ENCODE assay signal across 16 cellular contexts in the genomic region with DNA sequence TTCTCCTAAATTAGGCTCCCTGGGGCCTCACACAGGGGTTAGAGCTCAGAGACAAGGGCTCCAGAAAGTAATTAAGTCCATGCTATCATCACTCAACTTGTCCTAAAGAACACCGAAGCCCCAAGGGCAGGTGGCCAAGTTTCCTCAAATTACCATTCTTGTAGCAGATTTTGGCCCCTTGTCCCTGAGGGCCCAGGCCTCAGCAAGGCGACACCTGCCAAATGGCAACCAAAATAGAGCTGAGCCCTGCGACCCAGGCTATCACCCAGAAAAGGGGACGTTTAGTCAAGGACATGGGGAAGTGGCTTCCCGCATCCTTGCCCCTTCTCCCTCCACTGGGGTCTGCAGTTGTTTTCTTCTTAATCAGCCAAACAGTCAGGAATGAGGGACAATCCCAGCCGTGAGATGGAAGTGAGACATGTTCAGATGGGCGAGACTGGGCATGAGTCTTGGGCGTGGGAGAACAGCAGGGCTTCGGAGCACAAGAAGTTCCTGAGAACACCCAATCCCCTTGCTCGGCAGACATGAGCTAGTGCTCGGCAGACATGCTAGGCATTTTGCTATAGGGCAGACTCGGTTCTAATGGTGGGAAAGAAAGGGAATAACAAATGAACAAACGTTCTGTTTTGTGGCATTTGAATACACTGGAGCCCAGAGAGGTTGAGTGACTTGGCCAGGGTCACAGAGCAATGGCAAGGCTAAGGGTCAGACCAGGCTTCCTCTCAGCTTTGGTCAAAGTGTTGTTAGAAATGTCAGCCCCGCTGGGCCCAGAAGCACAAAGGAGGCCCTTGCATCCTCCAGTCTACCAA. TPM values are rescaled to one million over a fixed set of nuclear protein-coding genes. Genes with fewer than 3 reads are reported as not detected.
"Had no signal": no experiment of that assay in that cellular context is flagged by ENCODE, and none has a peak within 500 bp of the region (broad histone marks: within the 10 kb centered on the region; RNA-seq: fewer than 3 reads in every experiment).

No MANE protein-coding gene starts in this region.

- H3K27ac Mint-ChIP-seq: activated CD4-positive, alpha-beta memory T cell treated with anti-CD3 and anti-CD28 coated beads, Interleukin-2, amount 10 ng/mL, durations not matched to agents 7 days and 5 days; activated naive CD4-positive, alpha-beta T cell treated with anti-CD3 and anti-CD28 coated beads for 36 hours; activated T-helper 17 cell treated with anti-CD3 and anti-CD28 coated beads, Interleukin-2, amount 50 U/mL, for 72 hours; immature natural killer cell; stimulated activated naive CD8-positive, alpha-beta T cell treated with anti-CD3 and anti-CD28 coated beads, Interleukin-15, Interleukin-2, amounts not matched to agents 100 ng/mL and 50 ng/mL, for 24 hours had no signal

- H3K36me3 ChIP-seq: prostate gland, sigmoid colon had no signal

- H3K36me3 Mint-ChIP-seq: immature natural killer cell had no signal

- H3K4me1 Mint-ChIP-seq: activated CD4-positive, alpha-beta memory T cell treated with anti-CD3 and anti-CD28 coated beads, Interleukin-2, amount 10 ng/mL, durations not matched to agents 7 days and 5 days; activated T-helper 17 cell treated with anti-CD3 and anti-CD28 coated beads, Interleukin-2, amount 50 U/mL, for 72 hours; immature natural killer cell had no signal

- DNase-seq: activated CD4-positive, alpha-beta memory T cell treated with anti-CD3 and anti-CD28 coated beads, Interleukin-2, amount 10 ng/mL, durations not matched to agents 7 days and 5 days; activated CD8-positive, alpha-beta memory T cell treated with anti-CD3 and anti-CD28 coated beads, Interleukin-2, amount 50 U/mL, for 48 hours; activated naive CD4-positive, alpha-beta T cell treated with anti-CD3 and anti-CD28 coated beads for 36 hours; central memory CD4-positive, alpha-beta T cell; effector CD4-positive, alpha-beta T cell; immature natural killer cell; mesendoderm; sigmoid colon; stimulated activated CD4-positive, alpha-beta T cell treated with anti-CD3 and anti-CD28 coated beads, Interleukin-4, amount 100 ng/mL, for 1 hour; stimulated activated CD8-positive, alpha-beta memory T cell treated with anti-CD3 and anti-CD28 coated beads, Interleukin-4, amount 100 ng/mL, for 48 hours; testis had no signal

- H3K9me3 Mint-ChIP-seq: activated CD4-positive, alpha-beta memory T cell treated with anti-CD3 and anti-CD28 coated beads, Interleukin-2, amount 10 ng/mL, durations not matched to agents 7 days and 5 days; activated naive CD4-positive, alpha-beta T cell treated with anti-CD3 and anti-CD28 coated beads for 36 hours; activated T-helper 17 cell treated with anti-CD3 and anti-CD28 coated beads, Interleukin-2, amount 50 U/mL, for 72 hours; immature natural killer cell; stimulated activated naive CD8-positive, alpha-beta T cell treated with anti-CD3 and anti-CD28 coated beads, Interleukin-15, Interleukin-2, amounts not matched to agents 100 ng/mL and 50 ng/mL, for 24 hours had no signal

- H3K4me3 Mint-ChIP-seq: activated CD4-positive, alpha-beta memory T cell treated with anti-CD3 and anti-CD28 coated beads, Interleukin-2, amount 10 ng/mL, durations not matched to agents 7 days and 5 days; activated naive CD4-positive, alpha-beta T cell treated with anti-CD3 and anti-CD28 coated beads for 36 hours; activated T-helper 17 cell treated with anti-CD3 and anti-CD28 coated beads, Interleukin-2, amount 50 U/mL, for 72 hours; immature natural killer cell; stimulated activated naive CD8-positive, alpha-beta T cell treated with anti-CD3 and anti-CD28 coated beads, Interleukin-15, Interleukin-2, amounts not matched to agents 100 ng/mL and 50 ng/mL, for 24 hours had no signal

- H3K27ac ChIP-seq: coronary artery, prostate gland, sigmoid colon, testis had no signal

- H3K27me3 Mint-ChIP-seq: stimulated activated naive CD8-positive, alpha-beta T cell treated with anti-CD3 and anti-CD28 coated beads, Interleukin-15, Interleukin-2, amounts not matched to agents 100 ng/mL and 50 ng/mL, for 24 hours had no signal

- H3K4me1 ChIP-seq: prostate gland, sigmoid colon, testis had no signal

- H3K27me3 ChIP-seq: sigmoid colon, testis had no signal

- H3K4me3 ChIP-seq: coronary artery, prostate gland, sigmoid colon, testis had no signal

- H3K9me3 ChIP-seq: prostate gland, sigmoid colon, testis had no signal

- ATAC-seq: activated T-helper 17 cell treated with anti-CD3 and anti-CD28 coated beads, Interleukin-2, amount 50 U/mL, for 72 hours had no signal

RNA-seq across cellular contexts. Expression of a gene that starts 47.7 kb away (rescaled TPM):
- total RNA-seq: activated CD4-positive, alpha-beta memory T cell treated with anti-CD3 and anti-CD28 coated beads, Interleukin-2, amount 10 ng/mL, durations not matched to agents 7 days and 5 days; SK-MEL-5 had no signal
- polyA plus RNA-seq: immature natural killer cell had no signal
